Comparison of ENCODE assay signal across 8 cellular contexts in genomic region chr19:6862673-6863078, GRCh38. TPM values are rescaled to one million over a fixed set of nuclear protein-coding genes. Genes with fewer than 3 reads are reported as not detected.
A peak's percentile ranks its signal among the peaks of the same experiment; 100 is the strongest.
DNase-seq lines count a peak whose midpoint lies in the region; ATAC-seq and TF ChIP-seq lines count a peak whose summit lies in the region.

No MANE protein-coding gene starts in this region.

- ATAC-seq in GM18520 (IDR thresholded peaks at IDR 0.05; ENCODE audit: unreplicated experiment) = peak; percentile 43
- ATAC-seq in PC-3 = peak; percentile 85
- peak; percentile 88 to 94 for ATAC-seq in naive thymus-derived CD8-positive, alpha-beta T cell
- ATAC-seq in stimulated activated effector memory CD8-positive, alpha-beta T cell treated with anti-CD3 and anti-CD28 coated beads, Interleukin-12 subunit alpha, Interleukin-12 subunit beta, amount 100 ng/mL, for 72 hours = peak; percentile 90

- peak overlapping the region; percentile 80 to 95 (median 86) for H3K4me3 Mint-ChIP-seq in naive thymus-derived CD8-positive, alpha-beta T cell
- peak overlapping the region; percentile 75 for H3K4me3 Mint-ChIP-seq in stimulated activated effector memory CD8-positive, alpha-beta T cell treated with anti-CD3 and anti-CD28 coated beads, Interleukin-12 subunit alpha, Interleukin-12 subunit beta, amount 100 ng/mL, for 72 hours

- intact Hi-C loops in PC-3 (cut with micrococcal nuclease) = loop anchor here (1.0 kb wide), 4 partner anchors 95 to 346 kb away; partner anchors contain the start of gene SH2D3A

- CTCF ChIA-PET in PC-3 (lab: Charles Lee) = interaction anchor here (0.8 to 0.9 kb wide), 2 partner anchors 119 to 125 kb away, joined by 3 to 9 read pairs; partner anchors contain the start of gene GPR108

- peak overlapping the region; percentile 70 for H3K4me2 ChIP-seq in PC-3 (ENCODE audit: low read length)

- peaks cover 14 to 31% (median 24%) of the 10 kb centered on the region in 4 donors for H3K4me1 Mint-ChIP-seq in naive thymus-derived CD8-positive, alpha-beta T cell
- H3K4me1 Mint-ChIP-seq in stimulated activated effector memory CD8-positive, alpha-beta T cell treated with anti-CD3 and anti-CD28 coated beads, Interleukin-12 subunit alpha, Interleukin-12 subunit beta, amount 100 ng/mL, for 72 hours = peaks cover 21% of the 10 kb centered on the region

- peak overlapping the region; percentile 69; the same call in 1 of the 2 replicates for H2AFZ ChIP-seq in PC-3 (ENCODE audit: low read length)

- no peaks in the 10 kb centered on the region for H3F3A ChIP-seq in PC-3 (ENCODE audit: low read length, unreplicated experiment)

- DNase-seq in AG08395 (ENCODE audit: low spot score) (peak; percentile 81), HL-60 (ENCODE audit: low read depth in 1 of 2, low spot score in 1 of 2) (peak; percentile 69 to 93), PC-3 (peak; percentile 96), activated T-cell treated with anti-CD3 and anti-CD28 coated beads for 24 hours (ENCODE audit: low read depth) (peak; percentile 88)
- peak; percentile 78 to 94 (median 89) for DNase-seq in naive thymus-derived CD8-positive, alpha-beta T cell
- peak; percentile 82 to 95 for DNase-seq in stimulated activated effector memory CD8-positive, alpha-beta T cell treated with anti-CD3 and anti-CD28 coated beads, Interleukin-12 subunit alpha, Interleukin-12 subunit beta, amount 100 ng/mL, for 72 hours (ENCODE audit: low spot score in 2 of 2)

- 2 to 3% methylated on average over 16 of the region's 16 CpGs for WGBS in esophagus, 2 donors

- no peak overlapping the region for H3K27ac ChIP-seq in HL-60 (replicated peaks)
- no peak overlapping the region for H3K27ac ChIP-seq in PC-3 (ENCODE audit: low read length)
- peak overlapping the region; percentile 10 to 58 for H3K27ac ChIP-seq in esophagus (ENCODE audit: low read depth in 2 of 2, low read length in 1 of 2)

- no peaks in the 10 kb centered on the region for H3K9me2 ChIP-seq in PC-3 (replicated peaks; ENCODE audit: low read length)

- H4K20me1 ChIP-seq in PC-3 (ENCODE audit: low read length) = no peaks in the 10 kb centered on the region

- no peaks in the 10 kb centered on the region for H3K9me3 ChIP-seq in PC-3 (ENCODE audit: low read length)
- no peaks in the 10 kb centered on the region for H3K9me3 ChIP-seq in esophagus (ENCODE audit: control insufficient read depth in 2 of 2, insufficient read depth in 1 of 2, low read depth in 1 of 2, low read length in 1 of 2)

- TF ChIP-seq CTCF in HL-60 (IDR thresholded peaks at IDR 0.05; ENCODE audit: insufficient read depth, low read length) (peak; percentile 84), PC-3 (conservative IDR thresholded peaks at IDR 0.05; ENCODE audit: low read depth, low read length) (peak; percentile 98)

- H3K4me1 ChIP-seq in PC-3 (ENCODE audit: insufficient read depth, low read length) (peaks cover 6% of the 10 kb centered on the region; the same call in 1 of the 2 replicates), esophagus (ENCODE audit: control insufficient read depth in 2 of 2, insufficient read depth in 2 of 2, low read length in 1 of 2) (no peaks in the 10 kb centered on the region)

- H3K36me3 Mint-ChIP-seq in naive thymus-derived CD8-positive, alpha-beta T cell = peaks cover 0 to under 1% (median 0%) of the 10 kb centered on the region in 3 donors
- peaks cover 27% of the 10 kb centered on the region for H3K36me3 Mint-ChIP-seq in stimulated activated effector memory CD8-positive, alpha-beta T cell treated with anti-CD3 and anti-CD28 coated beads, Interleukin-12 subunit alpha, Interleukin-12 subunit beta, amount 100 ng/mL, for 72 hours

- H3K36me3 ChIP-seq in PC-3 (ENCODE audit: low read depth, low read length) (no peaks in the 10 kb centered on the region), esophagus (ENCODE audit: control insufficient read depth in 2 of 2, insufficient read depth in 2 of 2, low read length in 1 of 2) (no peaks in the 10 kb centered on the region)

- no peaks in the 10 kb centered on the region for H3K79me2 ChIP-seq in PC-3 (ENCODE audit: low read length)

- H3K9me3 Mint-ChIP-seq in naive thymus-derived CD8-positive, alpha-beta T cell = no peaks in the 10 kb centered on the region
- no peaks in the 10 kb centered on the region for H3K9me3 Mint-ChIP-seq in stimulated activated effector memory CD8-positive, alpha-beta T cell treated with anti-CD3 and anti-CD28 coated beads, Interleukin-12 subunit alpha, Interleukin-12 subunit beta, amount 100 ng/mL, for 72 hours

- peaks cover 0 to 1% (median 0%) of the 10 kb centered on the region in 5 donors for H3K27me3 Mint-ChIP-seq in naive thymus-derived CD8-positive, alpha-beta T cell

- H3K4me3 ChIP-seq in HL-60 (replicated peaks; ENCODE audit: insufficient read depth, low read length) (no peak overlapping the region), PC-3 (ENCODE audit: low read length) (peak overlapping the region; percentile 35; the same call in 1 of the 2 replicates), esophagus (ENCODE audit: low read depth in 1 of 2, low read length in 2 of 2) (no peak overlapping the region)

- H3K27me3 ChIP-seq in HL-60 (ENCODE audit: insufficient read depth, poor library complexity, severe bottlenecking) (no peaks in the 10 kb centered on the region), PC-3 (ENCODE audit: low read length) (peaks cover 8% of the 10 kb centered on the region), esophagus (ENCODE audit: control insufficient read depth in 1 of 2, insufficient read depth in 2 of 2, low read length in 2 of 2) (no peaks in the 10 kb centered on the region)

- H3K9ac ChIP-seq in PC-3 (ENCODE audit: low read length) = no peak overlapping the region

- no TSS peak for BruUV-seq in PC-3 (replicated peaks; lab: Mats Ljungman, UMichigan)

- peak overlapping the region; percentile 63 to 98 (median 90) for H3K27ac Mint-ChIP-seq in naive thymus-derived CD8-positive, alpha-beta T cell
- H3K27ac Mint-ChIP-seq in stimulated activated effector memory CD8-positive, alpha-beta T cell treated with anti-CD3 and anti-CD28 coated beads, Interleukin-12 subunit alpha, Interleukin-12 subunit beta, amount 100 ng/mL, for 72 hours = peak overlapping the region; percentile 71

- POLR2A ChIA-PET in PC-3 (lab: Charles Lee; ENCODE audit: unreplicated experiment) = interaction anchor here (0.6 kb wide), 1 partner anchor 148 kb away, joined by 4 read pairs; no protein-coding TSS in a partner anchor
- POLR2A ChIA-PET in naive thymus-derived CD8-positive, alpha-beta T cell (lab: Charles Lee) = interaction anchor here (0.5 to 5.2 kb wide), 13 partner anchors 9 to 346 kb away, joined by 3 to 81 read pairs (median 6); partner anchors contain the start of genes GPR108 and TRIP10

RNA-seq across cellular contexts. Expression of gene ADGRE1, which starts 24.7 kb away (rescaled TPM):
- not detected in 2 replicates for total RNA-seq in PC-3 (2014; rRNA removed)
- polyA plus RNA-seq in esophagus = under 1 TPM in 1 of 2 donors, not detected in 1; 0.06 TPM
- 1 to 10 TPM; 2.3 to 2.8 TPM for total RNA-seq in naive thymus-derived CD8-positive, alpha-beta T cell
- 1 to 10 TPM in 1 of 3 donors, under 1 TPM in 2; 0.35 to 2.5 (median 0.55) TPM for polyA plus RNA-seq in naive thymus-derived CD8-positive, alpha-beta T cell

Comparison
In these comparisons a context has a peak if more than half of its experiments do, and no peak if none do; other contexts are left out.
1. H3K27ac ChIP-seq: peak in esophagus (2 of 2); none in HL-60 (single experiment) and PC-3 (single experiment).
2. Peak in every context shown above with its lines, with median percentiles within 50 percentile points of each other: DNase-seq and ATAC-seq.